ENCODE assay signal across 23 cellular contexts in the genomic region with DNA sequence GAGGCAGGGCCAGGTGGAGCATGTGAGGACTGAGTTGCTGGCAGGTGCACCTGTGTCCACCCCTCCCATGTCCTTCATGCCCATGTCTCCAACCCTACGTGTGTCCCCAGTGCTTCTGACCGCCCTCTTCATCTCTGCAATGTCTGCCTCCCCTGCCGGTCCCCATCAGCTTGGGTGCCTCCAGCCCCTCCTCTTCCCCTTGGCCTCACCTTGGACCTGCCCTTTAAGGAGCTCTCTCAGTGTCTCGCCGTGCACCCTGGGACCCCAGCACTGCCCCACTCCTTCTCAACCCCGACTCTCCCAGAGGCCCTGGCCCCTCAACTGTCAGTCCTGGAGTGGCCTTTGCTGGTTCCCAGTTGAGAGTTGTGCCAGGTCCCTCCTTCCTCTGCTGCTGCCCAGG. TPM values are rescaled to one million over a fixed set of nuclear protein-coding genes. Genes with fewer than 3 reads are reported as not detected.
DNase-seq lines count a peak whose midpoint lies in the region; ATAC-seq, FAIRE-seq and TF ChIP-seq lines count a peak whose summit lies in the region.
"Had no signal": no experiment of that assay in that cellular context is flagged by ENCODE, and none has a peak within 500 bp of the region (broad histone marks: within the 10 kb centered on the region; RNA-seq: fewer than 3 reads in every experiment).

No MANE protein-coding gene starts in this region.

- intact Hi-C loops in lower leg skin (cut with DNase I; ENCODE audit: low total_unique reads) = no loop called here

- peaks cover 34% of the 10 kb centered on the region for H3K36me3 Mint-ChIP-seq in T-helper 1 cell treated with Interleukin-12 subunit alpha and Interleukin-12 subunit beta and Interleukin-4 antibody, amounts not matched to agents 30 μg/mL and 1 μg/mL, for 36 hours (ENCODE audit: low read depth)
- peaks cover 64% of the 10 kb centered on the region for H3K36me3 Mint-ChIP-seq in activated T-helper 17 cell treated with anti-CD3 and anti-CD28 coated beads, Interleukin-2, amount 50 U/mL, for 72 hours (ENCODE audit: low read depth)
- peaks cover 0 to 11% (median 0%) of the 10 kb centered on the region in 3 donors for H3K36me3 Mint-ChIP-seq in naive thymus-derived CD8-positive, alpha-beta T cell

- 83 to 88% methylated on average over 6 of the region's 6 CpGs for WGBS in lower leg skin, 2 donors

- DNase-seq in T-helper 1 cell (no peak), GM12892 (ENCODE audit: insufficient read length) (peak; percentile 5), DMS79 (lab: John Stamatoyannopoulos, UW) (no peak), lower leg skin (ENCODE audit: low spot score in 2 of 2) (no peak)
- no peak for DNase-seq in naive thymus-derived CD8-positive, alpha-beta T cell
- DNase-seq: activated CD4-positive, CD25-positive, alpha-beta regulatory T cell treated with anti-CD3 and anti-CD28 coated beads, Interleukin-2, amount 50 U/mL, for 72 hours; activated CD8-positive, alpha-beta memory T cell treated with anti-CD3 and anti-CD28 coated beads, Interleukin-2, amount 50 U/mL, for 4 hours; activated gamma-delta T cell treated with Interleukin-2 at 50 U/mL for 16 hours; BE2C; cerebellar nuclear complex; DMS 273 treated with DMSO at 0.1 percent for 48 hours; effector memory CD4-positive, alpha-beta T cell; heart right ventricle; NCI-H69; SIG-M5; stimulated activated naive CD8-positive, alpha-beta T cell treated with anti-CD3 and anti-CD28 coated beads, Interleukin-15, amount 100 ng/mL, for 72 hours; upper lobe of left lung had no signal

- TF ChIP-seq POLR2A in GM12892 (IDR thresholded peaks at IDR 0.05; ENCODE audit: low read depth, low read length) (no peak; the same call in 1 of the 2 replicates), lower leg skin (IDR thresholded peaks at IDR 0.05) (no peak)

- no peak overlapping the region for H3K4me3 ChIP-seq in lower leg skin (ENCODE audit: low read depth, poor library complexity, severe bottlenecking)
- H3K4me3 ChIP-seq: heart right ventricle, upper lobe of left lung had no signal

- POLR2A ChIA-PET in naive thymus-derived CD8-positive, alpha-beta T cell (lab: Charles Lee) = interaction anchor here (1.0 to 14.2 kb wide), 7 partner anchors 8 to 119 kb away, joined by 3 to 485 read pairs (median 3); a partner anchor contains a TSS

- no peak for FAIRE-seq in GM12892 (lab: Jason Lieb, UNC)
- FAIRE-seq: G401.6 had no signal

- no peaks in the 10 kb centered on the region for H3K9me3 Mint-ChIP-seq in T-helper 1 cell treated with Interleukin-12 subunit alpha and Interleukin-12 subunit beta and Interleukin-4 antibody, amounts not matched to agents 30 μg/mL and 1 μg/mL, for 36 hours
- H3K9me3 Mint-ChIP-seq in activated T-helper 17 cell treated with anti-CD3 and anti-CD28 coated beads, Interleukin-2, amount 50 U/mL, for 72 hours = no peaks in the 10 kb centered on the region
- H3K9me3 Mint-ChIP-seq in naive thymus-derived CD8-positive, alpha-beta T cell = no peaks in the 10 kb centered on the region
- H3K9me3 Mint-ChIP-seq: stimulated activated naive CD8-positive, alpha-beta T cell treated with anti-CD3 and anti-CD28 coated beads, Interleukin-15, amount 100 ng/mL, for 72 hours had no signal

- H3K27ac Mint-ChIP-seq in T-helper 1 cell treated with Interleukin-12 subunit alpha and Interleukin-12 subunit beta and Interleukin-4 antibody, amounts not matched to agents 30 μg/mL and 1 μg/mL, for 36 hours = peak overlapping the region; percentile 44
- peak overlapping the region; percentile 49 for H3K27ac Mint-ChIP-seq in activated T-helper 17 cell treated with anti-CD3 and anti-CD28 coated beads, Interleukin-2, amount 50 U/mL, for 72 hours
- H3K27ac Mint-ChIP-seq in naive thymus-derived CD8-positive, alpha-beta T cell = peak overlapping the region in 8 of 10 donors; percentile 15 to 76 (median 44)

- H3K27me3 Mint-ChIP-seq in T-helper 1 cell treated with Interleukin-12 subunit alpha and Interleukin-12 subunit beta and Interleukin-4 antibody, amounts not matched to agents 30 μg/mL and 1 μg/mL, for 36 hours (ENCODE audit: low read depth) = no peaks in the 10 kb centered on the region
- H3K27me3 Mint-ChIP-seq in activated T-helper 17 cell treated with anti-CD3 and anti-CD28 coated beads, Interleukin-2, amount 50 U/mL, for 72 hours = no peaks in the 10 kb centered on the region
- H3K27me3 Mint-ChIP-seq in naive thymus-derived CD8-positive, alpha-beta T cell = no peaks in the 10 kb centered on the region
- H3K27me3 Mint-ChIP-seq: stimulated activated naive CD8-positive, alpha-beta T cell treated with anti-CD3 and anti-CD28 coated beads, Interleukin-15, amount 100 ng/mL, for 72 hours had no signal

- TF ChIP-seq CTCF in lower leg skin (IDR thresholded peaks at IDR 0.05) = no peak

- no peak for ATAC-seq in activated T-helper 17 cell treated with anti-CD3 and anti-CD28 coated beads, Interleukin-2, amount 50 U/mL, for 72 hours (replicated peaks)
- no peak for ATAC-seq in naive thymus-derived CD8-positive, alpha-beta T cell
- ATAC-seq in GM19455 (IDR thresholded peaks at IDR 0.05; ENCODE audit: unreplicated experiment) = no peak
- ATAC-seq: HCT116; heart right ventricle; sciatic nerve; stimulated activated naive CD8-positive, alpha-beta T cell treated with anti-CD3 and anti-CD28 coated beads, Interleukin-15, amount 100 ng/mL, for 72 hours had no signal

- peaks cover 41% of the 10 kb centered on the region for H3K4me1 Mint-ChIP-seq in T-helper 1 cell treated with Interleukin-12 subunit alpha and Interleukin-12 subunit beta and Interleukin-4 antibody, amounts not matched to agents 30 μg/mL and 1 μg/mL, for 36 hours (ENCODE audit: low read depth)
- peaks cover 23% of the 10 kb centered on the region for H3K4me1 Mint-ChIP-seq in activated T-helper 17 cell treated with anti-CD3 and anti-CD28 coated beads, Interleukin-2, amount 50 U/mL, for 72 hours
- peaks cover 38 to 65% (median 59%) of the 10 kb centered on the region in 4 donors for H3K4me1 Mint-ChIP-seq in naive thymus-derived CD8-positive, alpha-beta T cell

- no peak overlapping the region for H3K4me3 Mint-ChIP-seq in T-helper 1 cell treated with Interleukin-12 subunit alpha and Interleukin-12 subunit beta and Interleukin-4 antibody, amounts not matched to agents 30 μg/mL and 1 μg/mL, for 36 hours
- no peak overlapping the region for H3K4me3 Mint-ChIP-seq in activated T-helper 17 cell treated with anti-CD3 and anti-CD28 coated beads, Interleukin-2, amount 50 U/mL, for 72 hours
- peak overlapping the region in 1 of 10 donors; percentile 36 for H3K4me3 Mint-ChIP-seq in naive thymus-derived CD8-positive, alpha-beta T cell
- H3K4me3 Mint-ChIP-seq: stimulated activated naive CD8-positive, alpha-beta T cell treated with anti-CD3 and anti-CD28 coated beads, Interleukin-15, amount 100 ng/mL, for 72 hours had no signal

RNA-seq across cellular contexts. Expression of a gene that starts 15.0 kb away (rescaled TPM):
- polyA plus RNA-seq in GM12892 (2012; ENCODE audit: missing spikeins) = 9.3 TPM
- total RNA-seq in activated T-helper 17 cell treated with anti-CD3 and anti-CD28 coated beads, Interleukin-2, amount 50 U/mL, for 72 hours = 10 to 100 TPM; 30.4 to 57.0 TPM
- 10 to 100 TPM; 50.1 to 57.2 TPM for total RNA-seq in naive thymus-derived CD8-positive, alpha-beta T cell
- polyA plus RNA-seq in naive thymus-derived CD8-positive, alpha-beta T cell = 1 to 10 TPM; 1.5 to 3.0 (median 2.3) TPM
- 10 to 100 TPM; 19.3 to 28.6 (median 23.6) TPM for total RNA-seq in lower leg skin

RNA-seq across cellular contexts. Expression of a gene that starts 18.7 kb away (rescaled TPM):
- 25.9 TPM for polyA plus RNA-seq in GM12892 (2012; ENCODE audit: missing spikeins)
- total RNA-seq in activated T-helper 17 cell treated with anti-CD3 and anti-CD28 coated beads, Interleukin-2, amount 50 U/mL, for 72 hours = 10 to 100 TPM; 41.2 to 49.4 TPM
- total RNA-seq in naive thymus-derived CD8-positive, alpha-beta T cell = 10 to 100 TPM; 67.5 to 67.6 TPM
- 10 to 100 TPM; 37.1 to 61.1 (median 51.9) TPM for polyA plus RNA-seq in naive thymus-derived CD8-positive, alpha-beta T cell
- total RNA-seq in lower leg skin = 10 to 100 TPM; 41.0 to 49.9 (median 44.2) TPM
